In genomic region chr1:63322248-63322943, GRCh38 we compare ENCODE assay signal across 8 cellular contexts. TPM values are rescaled to one million over a fixed set of nuclear protein-coding genes. Genes with fewer than 3 reads are reported as not detected.
A peak's percentile ranks its signal among the peaks of the same experiment; 100 is the strongest.
DNase-seq lines count a peak whose midpoint lies in the region; ATAC-seq, FAIRE-seq and TF ChIP-seq lines count a peak whose summit lies in the region.

Gene FOXD3, plus strand, starts transcription at chr1:63322567. Its CDS starts 492 bp downstream, at chr1:63323059.

- peak within 1 kb of the TSS; percentile 65 for H3K4me3 Mint-ChIP-seq in stimulated activated effector memory CD8-positive, alpha-beta T cell treated with anti-CD3 and anti-CD28 coated beads, Interleukin-12 subunit alpha, Interleukin-12 subunit beta, amount 100 ng/mL, for 72 hours

- H3K9me3 ChIP-seq in GM12878 (replicated peaks; ENCODE audit: control insufficient read depth, insufficient read depth, low read length) = peaks cover 1% of the 10 kb centered on the region; the same call in 2 of the 3 replicates

- no peak for TF ChIP-seq CTCF in GM12878 (IDR thresholded peaks at IDR 0.05 in 2 of 3, conservative IDR thresholded peaks at IDR 0.05 in 1 of 3; ENCODE audit: control insufficient read depth in 2 of 3, extremely low read depth in 1 of 3, insufficient read depth in 1 of 3, low read depth in 3 of 3, low read length in 3 of 3)

- no peak for TF ChIP-seq RAD21 in GM12878 (IDR thresholded peaks at IDR 0.05; ENCODE audit: insufficient read depth, low read depth, low read length)

- peaks cover 28% of the 10 kb centered on the region for H3K36me3 Mint-ChIP-seq in stimulated activated effector memory CD8-positive, alpha-beta T cell treated with anti-CD3 and anti-CD28 coated beads, Interleukin-12 subunit alpha, Interleukin-12 subunit beta, amount 100 ng/mL, for 72 hours

- peak within 1 kb of the TSS; percentile 87 for H2AFZ ChIP-seq in GM12878 (ENCODE audit: control insufficient read depth, low read depth, low read length)

- H3K79me2 ChIP-seq in GM12878 (ENCODE audit: control insufficient read depth, insufficient read depth, low read length) = no peaks in the 10 kb centered on the region

- H3K27me3 ChIP-seq in GM12878 (replicated peaks in 1 of 2; ENCODE audit: control insufficient read depth in 2 of 2, insufficient read depth in 2 of 2, low read length in 1 of 2) = peaks cover 12 to 61% of the 10 kb centered on the region in 2 experiments

- H3K9me3 Mint-ChIP-seq in stimulated activated effector memory CD8-positive, alpha-beta T cell treated with anti-CD3 and anti-CD28 coated beads, Interleukin-12 subunit alpha, Interleukin-12 subunit beta, amount 100 ng/mL, for 72 hours = peaks cover 6% of the 10 kb centered on the region

- 30% methylated on average over 43 of the region's 78 CpGs for WGBS in GM12878 (ENCODE audit: insufficient coverage, insufficient replicate concordance, low lambda C conversion rate, missing lambda C conversion rate)

- H3K27ac ChIP-seq in GM12878 (ENCODE audit: control insufficient read depth, insufficient read depth) = no peak within 1 kb of the TSS

- H4K20me1 ChIP-seq in GM12878 (ENCODE audit: control insufficient read depth, insufficient read depth) = no peaks in the 10 kb centered on the region

- intact Hi-C loops in GM12878 (cut with micrococcal nuclease; ENCODE audit: unreplicated experiment) = no loop called here

- FAIRE-seq in GM12878 (lab: Jason Lieb, UNC) = no peak

- TF ChIP-seq POLR2A in GM12878 (IDR thresholded peaks at IDR 0.05; ENCODE audit: low read depth, low read length) = no peak

- RAD21 ChIA-PET in GM12878 (lab: Charles Lee; ENCODE audit: unreplicated experiment) = no interaction called here

- no peaks in the 10 kb centered on the region for H3K36me3 ChIP-seq in GM12878 (ENCODE audit: control insufficient read depth in 2 of 2, insufficient read depth in 2 of 2, low read length in 1 of 2)

- H3K27ac Mint-ChIP-seq in stimulated activated effector memory CD8-positive, alpha-beta T cell treated with anti-CD3 and anti-CD28 coated beads, Interleukin-12 subunit alpha, Interleukin-12 subunit beta, amount 100 ng/mL, for 72 hours = no peak within 1 kb of the TSS

- H3K4me1 Mint-ChIP-seq in stimulated activated effector memory CD8-positive, alpha-beta T cell treated with anti-CD3 and anti-CD28 coated beads, Interleukin-12 subunit alpha, Interleukin-12 subunit beta, amount 100 ng/mL, for 72 hours = peaks cover 36% of the 10 kb centered on the region

- H3K9ac ChIP-seq in GM12878 (ENCODE audit: control insufficient read depth, insufficient read depth, low read length) = peak within 1 kb of the TSS; percentile 44; the same call in 1 of the 2 replicates

- BruUV-seq in GM12878 (replicated peaks; lab: Mats Ljungman, UMichigan) = no TSS peak

- ATAC-seq in HG02885 (IDR thresholded peaks at IDR 0.05; ENCODE audit: poor library complexity, unreplicated experiment) (peak; percentile 41), GM12878 (peak; percentile 48)
- ATAC-seq in stimulated activated effector memory CD8-positive, alpha-beta T cell treated with anti-CD3 and anti-CD28 coated beads, Interleukin-12 subunit alpha, Interleukin-12 subunit beta, amount 100 ng/mL, for 72 hours = peak; percentile 45

- peak within 1 kb of the TSS; percentile 75 for H3K4me3 ChIP-seq in GM12878

- peak within 1 kb of the TSS; percentile 82 for H3K4me2 ChIP-seq in GM12878 (ENCODE audit: control insufficient read depth, insufficient read depth)

- SMC1A ChIA-PET in GM12878 (lab: Charles Lee; ENCODE audit: uncharacterized antibody, unreplicated experiment) = no interaction called here

- H3K4me1 ChIP-seq in GM12878 (ENCODE audit: control insufficient read depth, insufficient read depth, low read length) = no peaks in the 10 kb centered on the region; the same call in 1 of the 2 replicates

- in situ Hi-C loops in GM12878 (cut with MboI) = no loop called here

- CTCF ChIA-PET in GM12878 (lab: Yijun Ruan, JAX) = no interaction called here

- TF ChIP-seq EP300 in GM12878 (IDR thresholded peaks at IDR 0.05; ENCODE audit: borderline replicate concordance in 1 of 2, control insufficient read depth in 1 of 2, low read depth in 2 of 2, low read length in 2 of 2) = no peak

- POLR2A ChIA-PET in GM12878 (lab: Charles Lee) = no interaction called here

- DNase-seq in activated effector memory CD4-positive, alpha-beta T cell treated with anti-CD3 and anti-CD28 coated beads, Interleukin-2, amount 50 U/mL, for 16 hours = peak; percentile 74
- no peak for DNase-seq in activated effector memory CD4-positive, alpha-beta T cell treated with Interleukin-2 at 50 U/mL for 16 hours
- DNase-seq in NCI-H748 (lab: John Stamatoyannopoulos, UW; ENCODE audit: unreplicated experiment) (peak; percentile 78), GM12878 (ENCODE audit: low read depth, low spot score) (no peak), islet precursor cell (peak; percentile 82), activated gamma-delta T cell treated with Interleukin-2 at 50 U/mL for 16 hours (no peak)
- DNase-seq in stimulated activated effector memory CD8-positive, alpha-beta T cell treated with anti-CD3 and anti-CD28 coated beads, Interleukin-12 subunit alpha, Interleukin-12 subunit beta, amount 100 ng/mL, for 72 hours (ENCODE audit: low spot score in 2 of 2) = peak in 1 of 2 donors; percentile 63

TF ChIP-seq in GM12878, 131 proteins besides CTCF, POLR2A, EP300 and RAD21:
- TF ChIP-seq ATF3 (IDR thresholded peaks at IDR 0.05; ENCODE audit: borderline replicate concordance, extremely low read depth, low read depth, low read length) = 0 out of 2 replicates have a peak, but pooled peaks have one; percentile 27
- TF ChIP-seq USF2 (IDR thresholded peaks at IDR 0.05; ENCODE audit: borderline replicate concordance, low read depth, low read length) = peak; percentile 38
- no peak for TF ChIP-seq POLR2AphosphoS5 (IDR thresholded peaks at IDR 0.05; ENCODE audit: low read length)
- TF ChIP-seq CREB1 (IDR thresholded peaks at IDR 0.05; ENCODE audit: low read depth) = peak; percentile 57; the same call in 1 of the 2 replicates
- TF ChIP-seq BHLHE40 (IDR thresholded peaks at IDR 0.05; ENCODE audit: borderline replicate concordance in 1 of 2, low read depth in 2 of 2, low read length in 1 of 2) = peak in 1 of 2 experiments; percentile 45; a peak in 2 of 4 replicates
- no peak for TF ChIP-seq NKRF (conservative IDR thresholded peaks at IDR 0.05)
- no peak for TF ChIP-seq LARP7 (IDR thresholded peaks at IDR 0.05)
- TF ChIP-seq USF1 (IDR thresholded peaks at IDR 0.05; ENCODE audit: borderline replicate concordance, extremely low read length, insufficient read depth, low read depth, low read length) = peak; percentile 79
- no peak for TF ChIP-seq RCOR1 (conservative IDR thresholded peaks at IDR 0.05; ENCODE audit: low read depth, low read length)

RNA-seq across cellular contexts. Expression of gene FOXD3, which starts in this region (rescaled TPM):
- not detected in 2 replicates for total RNA-seq in GM12878 (2013; cell fraction: nucleolus; rRNA removed)
- total RNA-seq in GM12878 (2014; rRNA removed) = not detected in 2 replicates
- total RNA-seq in GM12878 (2014; rRNA removed; fragmentation: Illumina TruSeq; extraction: Trizol) = not detected in 2 replicates
- not detected in 2 replicates for total RNA-seq in GM12878 (2021)
- polyA plus RNA-seq in GM12878 (2011; ENCODE audit: low read depth) = not detected
- not detected in 2 replicates for polyA plus RNA-seq in GM12878 (2011; rRNA removed)
- not detected in 2 replicates for polyA plus RNA-seq in GM12878 (2011; cell fraction: cytosol; rRNA removed)
- not detected in 2 replicates for polyA plus RNA-seq in GM12878 (2011; cell fraction: nucleus; rRNA removed)
- not detected in 2 replicates for polyA plus RNA-seq in GM12878 (2012)
- polyA plus RNA-seq in GM12878 (2014; fragmentation: Illumina TruSeq; extraction: Trizol) = not detected in 2 replicates
- not detected for polyA plus RNA-seq in GM12878 (2014; fragmentation: Nextera tagmentation; extraction: Ambion mirVana)
- polyA plus RNA-seq in GM12878 (2014; rRNA removed) = not detected in 2 replicates
- polyA plus RNA-seq in GM12878 (2016; fragmentation: Nextera tagmentation; extraction: Ambion mirVana) = not detected
- polyA minus RNA-seq in GM12878 (2011; rRNA and poly(A)+ RNA removed) = not detected in 2 replicates
- polyA minus RNA-seq in GM12878 (2011; cell fraction: cytosol; rRNA and poly(A)+ RNA removed) = not detected in 2 replicates
- not detected in 2 replicates for polyA minus RNA-seq in GM12878 (2011; cell fraction: nucleus; rRNA and poly(A)+ RNA removed)

Comparison
In these comparisons a context has a peak if more than half of its experiments do, and no peak if none do; other contexts are left out.
1. DNase-seq: peak in activated effector memory CD4-positive, alpha-beta T cell treated with anti-CD3 and anti-CD28 coated beads, Interleukin-2, amount 50 U/mL, for 16 hours (single experiment), NCI-H748 (single experiment) and islet precursor cell (single experiment); none in activated effector memory CD4-positive, alpha-beta T cell treated with Interleukin-2 at 50 U/mL for 16 hours (single experiment), GM12878 (single experiment) and activated gamma-delta T cell treated with Interleukin-2 at 50 U/mL for 16 hours (single experiment).
2. Peak in ATAC-seq, H3K4me3 ChIP-seq, H3K9ac ChIP-seq and H3K4me2 ChIP-seq in GM12878; RNA of the gene not detected or under 1 TPM.
3. Peak in every context shown above with its lines, with median percentiles within 50 percentile points of each other: ATAC-seq.